25 cellular contexts compared by ENCODE assay signal in genomic region chr6:155414049-155414448, GRCh38. TPM values are rescaled to one million over a fixed set of nuclear protein-coding genes. Genes with fewer than 3 reads are reported as not detected.
DNase-seq lines count a peak whose midpoint lies in the region; ATAC-seq, FAIRE-seq and TF ChIP-seq lines count a peak whose summit lies in the region.
"Had no signal": no experiment of that assay in that cellular context is flagged by ENCODE, and none has a peak within 500 bp of the region (broad histone marks: within the 10 kb centered on the region; RNA-seq: fewer than 3 reads in every experiment).

No MANE protein-coding gene starts in this region.

- H3K27me3 Mint-ChIP-seq in stimulated activated naive B cell treated with anti-CD40 and anti-IgM and Interleukin-4, amounts not matched to agents 10 μg/mL and 1 μg/mL and 100 μg/mL, for 72 hours = no peaks in the 10 kb centered on the region
- H3K27me3 Mint-ChIP-seq: CD4-positive, alpha-beta T cell; CD8-positive, alpha-beta memory T cell had no signal

- no peak overlapping the region for H4K5ac ChIP-seq in H1 (ENCODE audit: insufficient read length, low read depth, low read length)

- peaks cover 22 to 31% of the 10 kb centered on the region in 2 donors for H3K4me1 Mint-ChIP-seq in stimulated activated naive B cell treated with anti-CD40 and anti-IgM and Interleukin-4, amounts not matched to agents 10 μg/mL and 1 μg/mL and 100 μg/mL, for 72 hours

- H3K4me2 ChIP-seq in HepG2 (ENCODE audit: low read depth, low read length) (peak overlapping the region; percentile 22; the same call in 1 of the 2 replicates), H1 (ENCODE audit: insufficient read depth in 1 of 2, low read depth in 2 of 2, low read length in 2 of 2) (no peak overlapping the region)
- H3K4me2 ChIP-seq: A549; BLaER1 treated with 17β-estradiol and CSF1 and Interleukin-3, amounts not matched to agents 10 nM and 100 nM had no signal

- H3K14ac ChIP-seq in H1 (ENCODE audit: insufficient read length) = no peak overlapping the region

- no peak for TF ChIP-seq POLR2A in HepG2 (IDR thresholded peaks at IDR 0.05; ENCODE audit: insufficient read depth in 1 of 2, low read depth in 2 of 2, low read length in 2 of 2)
- TF ChIP-seq POLR2A in right lobe of liver (IDR thresholded peaks at IDR 0.05) = no peak
- no peak for TF ChIP-seq POLR2A in H1 (IDR thresholded peaks at IDR 0.05; ENCODE audit: control extremely low read depth in 1 of 2, low read depth in 2 of 2, low read length in 2 of 2)

- in situ Hi-C loops in HepG2 (cut with HindIII; ENCODE audit: extremely low pct_ligation_motif_present, low pct_unique_long_range_greater_than_20kb) = no loop called here

- H4K91ac ChIP-seq in H1 (replicated peaks; ENCODE audit: insufficient read length, low read length) = no peak overlapping the region

- no peak for TF ChIP-seq RAD21 in HepG2 (CRISPR knock-in tag; IDR thresholded peaks at IDR 0.05)
- TF ChIP-seq RAD21 in H1 (IDR thresholded peaks at IDR 0.05 in 1 of 2, conservative IDR thresholded peaks at IDR 0.05 in 1 of 2; ENCODE audit: low read depth in 2 of 2, low read length in 2 of 2) = no peak

- DNase-seq in HepG2 (ENCODE audit: low spot score) (peak; percentile 64), right lobe of liver (no peak), H1 (ENCODE audit: low read depth in 1 of 2, low spot score in 2 of 2) (no peak)
- no peak for DNase-seq in stimulated activated naive B cell treated with anti-CD40 and anti-IgM and Interleukin-4, amounts not matched to agents 10 μg/mL and 1 μg/mL and 100 μg/mL, for 72 hours
- DNase-seq: 8988T; ACHN; AML-193; BE2C; Calu3; CD4-positive, alpha-beta T cell; CD8-positive, alpha-beta memory T cell; DMS53; DMS79 treated with DMSO at 0.1 percent for 48 hours; GF-D8; GOT3; H7; HCEC 1CT had no signal

- FAIRE-seq in HepG2 (lab: Jason Lieb, UNC) = no peak
- no peak for FAIRE-seq in H1 (lab: Jason Lieb, UNC)
- FAIRE-seq: A549, GM12891, GM19239 had no signal

- CTCF ChIA-PET in HepG2 (lab: Yijun Ruan, JAX; ENCODE audit: low intra/inter-chr PET ratio, low total read pairs) = no interaction called here
- CTCF ChIA-PET in H1 (lab: Charles Lee; ENCODE audit: partially characterized antibody) = no interaction called here

- no peak overlapping the region for H2BK12ac ChIP-seq in H1 (ENCODE audit: low read depth, low read length)

- TF ChIP-seq EP300 in HepG2 (IDR thresholded peaks at IDR 0.05; ENCODE audit: low read depth in 2 of 2, low read length in 2 of 2) (peak in 1 of 2 experiments; percentile 78; a peak in 2 of 4 replicates), HepG2 (CRISPR knock-in tag; IDR thresholded peaks at IDR 0.05; ENCODE audit: borderline replicate concordance) (peak; percentile 59), H1 (IDR thresholded peaks at IDR 0.05; ENCODE audit: borderline replicate concordance in 1 of 2, low read depth in 2 of 2, low read length in 2 of 2) (no peak)

- H3K56ac ChIP-seq in H1 (replicated peaks; ENCODE audit: insufficient read length, low read depth, low read length) = no peak overlapping the region

- no peaks in the 10 kb centered on the region for H4K20me1 ChIP-seq in HepG2 (ENCODE audit: insufficient read depth, low read length)
- no peaks in the 10 kb centered on the region for H4K20me1 ChIP-seq in H1 (replicated peaks in 1 of 2; ENCODE audit: control insufficient read depth in 1 of 2, insufficient read depth in 2 of 2, low read length in 2 of 2)
- H4K20me1 ChIP-seq: BLaER1 treated with 17β-estradiol and CSF1 and Interleukin-3, amounts not matched to agents 10 nM and 100 nM had no signal

- no TSS peak for BruUV-seq in HepG2 (replicated peaks; lab: Mats Ljungman, UMichigan)

- H3K79me1 ChIP-seq in H1 (ENCODE audit: low read depth, low read length) = no peaks in the 10 kb centered on the region

- H2AK5ac ChIP-seq in H1 (ENCODE audit: low read depth, low read length) = no peak overlapping the region

- H3K9ac ChIP-seq in HepG2 (ENCODE audit: insufficient read depth, low read depth, low read length) (0 out of 2 replicates have a peak overlapping the region, but pooled peaks have one; percentile 7), H1 (replicated peaks in 1 of 4; ENCODE audit: extremely low read depth in 1 of 4, low read depth in 3 of 4, low read length in 3 of 4) (no peak overlapping the region)
- H3K9ac ChIP-seq: BLaER1 treated with 17β-estradiol and CSF1 and Interleukin-3, amounts not matched to agents 10 nM and 100 nM had no signal

- peak overlapping the region; percentile 6 for H3K27ac Mint-ChIP-seq in stimulated activated naive B cell treated with anti-CD40 and anti-IgM and Interleukin-4, amounts not matched to agents 10 μg/mL and 1 μg/mL and 100 μg/mL, for 72 hours
- H3K27ac Mint-ChIP-seq: CD14-positive monocyte; CD4-positive, alpha-beta T cell; CD8-positive, alpha-beta memory T cell had no signal

- ATAC-seq in HepG2 = peak; percentile 60
- no peak for ATAC-seq in right lobe of liver
- no peak for ATAC-seq in stimulated activated naive B cell treated with anti-CD40 and anti-IgM and Interleukin-4, amounts not matched to agents 10 μg/mL and 1 μg/mL and 100 μg/mL, for 72 hours (replicated peaks)
- no peak for ATAC-seq in GM18502 (IDR thresholded peaks at IDR 0.05; ENCODE audit: poor library complexity, unreplicated experiment)
- ATAC-seq in HG02938 (IDR thresholded peaks at IDR 0.05; ENCODE audit: unreplicated experiment) = no peak
- ATAC-seq: A549 had no signal

- no peak overlapping the region for H2BK20ac ChIP-seq in H1 (ENCODE audit: low read length)

- H3K18ac ChIP-seq in H1 (ENCODE audit: extremely low read depth, low read length) = no peak overlapping the region

- H2BK15ac ChIP-seq in H1 (ENCODE audit: low read length) = no peak overlapping the region

- POLR2A ChIA-PET in HepG2 (lab: Yijun Ruan, JAX) = interaction anchor here (1.0 to 1.5 kb wide), 2 partner anchors 15 to 85 kb away, joined by 5 to 10 read pairs; no protein-coding TSS in a partner anchor
- POLR2A ChIA-PET in H1 (lab: Charles Lee; ENCODE audit: partially characterized antibody) = no interaction called here

- peak overlapping the region; percentile 44 for H2AFZ ChIP-seq in HepG2 (ENCODE audit: low read length)
- H2AFZ ChIP-seq in H1 (ENCODE audit: low read length) = 0 out of 2 replicates have a peak overlapping the region, but pooled peaks have one; percentile 58

- H3K27me3 ChIP-seq in HepG2 (ENCODE audit: control insufficient read depth in 1 of 2, insufficient read depth in 2 of 2, low read length in 2 of 2) (no peaks in the 10 kb centered on the region), right lobe of liver (no peaks in the 10 kb centered on the region), H1 (replicated peaks in 1 of 4; ENCODE audit: control insufficient read depth in 3 of 4, extremely low read depth in 1 of 4, insufficient read depth in 3 of 4, low read length in 3 of 4) (no peaks in the 10 kb centered on the region)
- H3K27me3 ChIP-seq: BE2C; BLaER1 treated with 17β-estradiol and CSF1 and Interleukin-3, amounts not matched to agents 10 nM and 100 nM had no signal

- no peak overlapping the region for H3K4ac ChIP-seq in H1 (replicated peaks; ENCODE audit: insufficient read length, low read depth, low read length)

- intact Hi-C loops in HepG2 (cut with micrococcal nuclease; ENCODE audit: unreplicated experiment) = no loop called here
- intact Hi-C loops in right lobe of liver (cut with DNase I) = no loop called here

- H3K4me3 ChIP-seq in HepG2 (replicated peaks in 1 of 3; ENCODE audit: insufficient read depth in 1 of 3, low read depth in 2 of 3, low read length in 3 of 3) (no peak overlapping the region), right lobe of liver (no peak overlapping the region), H1 (ENCODE audit: extremely low read depth in 1 of 4, insufficient read depth in 2 of 4, low read depth in 3 of 4, low read length in 4 of 4) (no peak overlapping the region)
- H3K4me3 ChIP-seq: A549; BLaER1 treated with 17β-estradiol and CSF1 and Interleukin-3, amounts not matched to agents 10 nM and 100 nM had no signal

- TF ChIP-seq CTCF in HepG2 (CRISPR knock-in tag; IDR thresholded peaks at IDR 0.05) (no peak), right lobe of liver (IDR thresholded peaks at IDR 0.05) (no peak), H1 (IDR thresholded peaks at IDR 0.05; ENCODE audit: control extremely low read depth in 1 of 3, insufficient read depth in 1 of 3, low read depth in 1 of 3, low read length in 3 of 3) (no peak)

- 70% methylated on average over 3 of the region's 3 CpGs for WGBS in HepG2 (ENCODE audit: low lambda C conversion rate)
- 53% methylated on average over 3 of the region's 3 CpGs for WGBS in right lobe of liver (ENCODE audit: insufficient coverage, low coverage, low lambda C conversion rate, missing lambda C conversion rate)
- WGBS in H1 (ENCODE audit: extremely low coverage in 1 of 2, insufficient coverage in 1 of 2, insufficient read length in 1 of 2, insufficient replicate concordance in 2 of 2, low coverage in 1 of 2, low lambda C conversion rate in 2 of 2, missing lambda C conversion rate in 1 of 2), 2 experiments = 95% methylated on average over 3 of the region's 3 CpGs; no CpG with 5 or more reads in 1 of the 2 experiments

- H2BK5ac ChIP-seq in H1 (ENCODE audit: low read depth, low read length) = no peak overlapping the region

- H3K27ac ChIP-seq in HepG2 (ENCODE audit: extremely low read length, insufficient read depth, low read length) = peak overlapping the region; percentile 62
- H3K27ac ChIP-seq in right lobe of liver = no peak overlapping the region
- H3K27ac ChIP-seq in H1 (ENCODE audit: low read depth, low read length) = no peak overlapping the region
- H3K27ac ChIP-seq: A549 had no signal

- H2BK120ac ChIP-seq in H1 (replicated peaks; ENCODE audit: low read depth, low read length) = no peak overlapping the region

- H3K36me3 ChIP-seq in HepG2 (replicated peaks in 1 of 2; ENCODE audit: control insufficient read depth in 1 of 2, insufficient read depth in 2 of 2, low read length in 2 of 2) = no peaks in the 10 kb centered on the region
- no peaks in the 10 kb centered on the region for H3K36me3 ChIP-seq in right lobe of liver
- H3K36me3 ChIP-seq in H1 (ENCODE audit: control insufficient read depth in 2 of 4, insufficient read depth in 4 of 4, low read length in 3 of 4) = no peaks in the 10 kb centered on the region
- H3K36me3 ChIP-seq: BE2C; BLaER1 treated with 17β-estradiol and CSF1 and Interleukin-3, amounts not matched to agents 10 nM and 100 nM had no signal

- H3K79me2 ChIP-seq in HepG2 (ENCODE audit: insufficient read depth, low read length) = no peaks in the 10 kb centered on the region
- H3K79me2 ChIP-seq in H1 (ENCODE audit: control insufficient read depth in 1 of 2, insufficient read depth in 2 of 2, low read length in 2 of 2) = no peaks in the 10 kb centered on the region

- no peak overlapping the region for H3K23ac ChIP-seq in H1 (ENCODE audit: insufficient read length)

- H3K9me3 ChIP-seq in HepG2 (ENCODE audit: low read length) = no peaks in the 10 kb centered on the region
- no peaks in the 10 kb centered on the region for H3K9me3 ChIP-seq in right lobe of liver
- no peaks in the 10 kb centered on the region for H3K9me3 ChIP-seq in H1 (ENCODE audit: insufficient read depth in 2 of 2, low read depth in 1 of 2, low read length in 1 of 2)
- H3K9me3 ChIP-seq: A549; BE2C; BLaER1 treated with 17β-estradiol and CSF1 and Interleukin-3, amounts not matched to agents 10 nM and 100 nM had no signal

- no peaks in the 10 kb centered on the region for H3K36me3 Mint-ChIP-seq in stimulated activated naive B cell treated with anti-CD40 and anti-IgM and Interleukin-4, amounts not matched to agents 10 μg/mL and 1 μg/mL and 100 μg/mL, for 72 hours
- H3K36me3 Mint-ChIP-seq: CD14-positive monocyte had no signal

- no peaks in the 10 kb centered on the region; the same call in 1 of the 2 replicates for H3K23me2 ChIP-seq in H1 (ENCODE audit: low read depth, low read length)

- no peak overlapping the region for H4K8ac ChIP-seq in H1 (ENCODE audit: extremely low read depth, insufficient read depth, low read length)

- H3K4me3 Mint-ChIP-seq in stimulated activated naive B cell treated with anti-CD40 and anti-IgM and Interleukin-4, amounts not matched to agents 10 μg/mL and 1 μg/mL and 100 μg/mL, for 72 hours = no peak overlapping the region
- H3K4me3 Mint-ChIP-seq: CD14-positive monocyte; CD4-positive, alpha-beta T cell; CD8-positive, alpha-beta memory T cell had no signal

- no peaks in the 10 kb centered on the region for H3K9me3 Mint-ChIP-seq in stimulated activated naive B cell treated with anti-CD40 and anti-IgM and Interleukin-4, amounts not matched to agents 10 μg/mL and 1 μg/mL and 100 μg/mL, for 72 hours
- H3K9me3 Mint-ChIP-seq: CD14-positive monocyte; CD4-positive, alpha-beta T cell; CD8-positive, alpha-beta memory T cell had no signal

- H3K4me1 ChIP-seq in HepG2 (ENCODE audit: insufficient read depth, low read length) (peaks cover 60% of the 10 kb centered on the region), right lobe of liver (no peaks in the 10 kb centered on the region), H1 (replicated peaks in 1 of 4; ENCODE audit: control insufficient read depth in 3 of 4, insufficient read depth in 4 of 4, low read length in 3 of 4) (peaks cover 2 to 3% (median 2%) of the 10 kb centered on the region in 4 experiments; a peak in 5 of 7 replicates)
- H3K4me1 ChIP-seq: A549 had no signal

RNA-seq across cellular contexts. Expression of gene NOX3, which starts 41.6 kb away (rescaled TPM):
- total RNA-seq in HepG2 (2016; rRNA removed; fragmentation: Illumina TruSeq; extraction: Trizol) (0.18 and 0.24 TPM in 2 replicates), right lobe of liver (not detected)
- not detected in 2 replicates for total RNA-seq in HepG2 (2016; cell fraction: cytosol; rRNA removed; fragmentation: Illumina TruSeq; extraction: Trizol; ENCODE audit: low read depth)
- total RNA-seq in HepG2 (2016; cell fraction: insoluble cytoplasmic fraction; rRNA removed; fragmentation: Illumina TruSeq; extraction: Trizol) = 0.15 and 0.17 TPM in 2 replicates
- 0.19 TPM in 1 of 2 replicates, not detected in the other for total RNA-seq in HepG2 (2016; cell fraction: membrane; rRNA removed; fragmentation: Illumina TruSeq; extraction: Trizol)
- total RNA-seq in HepG2 (2016; cell fraction: nucleus; rRNA removed; fragmentation: Illumina TruSeq; extraction: Trizol) = 0.28 and 0.31 TPM in 2 replicates
- polyA plus RNA-seq in HepG2 (2011; rRNA removed) (0.09 and 0.12 TPM in 2 replicates), H1 (2011; rRNA removed) (not detected in 2 replicates)
- polyA plus RNA-seq in HepG2 (2011; cell fraction: cytosol; rRNA removed) = 0.05 TPM in 2 replicates
- not detected in 2 replicates for polyA plus RNA-seq in HepG2 (2011; cell fraction: nucleus; rRNA removed)
- polyA plus RNA-seq in HepG2 (2012) = 0.16 TPM in 1 of 2 replicates, not detected in the other
- polyA plus RNA-seq in HepG2 (2016; cell fraction: cytosol; fragmentation: Illumina TruSeq; extraction: Trizol; ENCODE audit: low read depth) = 0.05 TPM in 1 of 2 replicates, not detected in the other
- 0.11 TPM in 2 replicates for polyA plus RNA-seq in HepG2 (2016; cell fraction: insoluble cytoplasmic fraction; fragmentation: Illumina TruSeq; extraction: Trizol; ENCODE audit: low read depth)
- 0.15 TPM in 1 of 2 replicates, not detected in the other for polyA plus RNA-seq in HepG2 (2016; cell fraction: membrane; fragmentation: Illumina TruSeq; extraction: Trizol; ENCODE audit: low read depth)
- polyA plus RNA-seq in HepG2 (2016; cell fraction: nucleus; fragmentation: Illumina TruSeq; extraction: Trizol; ENCODE audit: insufficient read depth, low read depth) = 0.44 TPM in 1 of 2 replicates, not detected in the other
- not detected in 2 replicates for polyA minus RNA-seq in HepG2 (2011; rRNA and poly(A)+ RNA removed; ENCODE audit: low replicate concordance)
- not detected in 2 replicates for polyA minus RNA-seq in HepG2 (2011; cell fraction: cytosol; rRNA and poly(A)+ RNA removed)
- polyA minus RNA-seq in HepG2 (2011; cell fraction: nucleus; rRNA and poly(A)+ RNA removed) = 0.13 and 0.25 TPM in 2 replicates
- not detected in 2 replicates for total RNA-seq in H1 (2021; fragmentation: NEBNext Ultra II Directional; extraction: Animal tissue kit (Norgen Biotek cat#: 25700))
- polyA plus RNA-seq in H1 (2011; cell fraction: cytosol; rRNA removed) = not detected
- polyA plus RNA-seq in H1 (2011; cell fraction: nucleus; rRNA removed) = not detected
- not detected in 4 replicates for polyA plus RNA-seq in H1 (2012, experiment 1 of 2)
- polyA plus RNA-seq in H1 (2012, experiment 2 of 2) = not detected
- 0.02 TPM for polyA plus RNA-seq in H1 (2013, experiment 1 of 2)
- polyA plus RNA-seq in H1 (2013, experiment 2 of 2) = 0.04 TPM
- polyA minus RNA-seq in H1 (2011; rRNA and poly(A)+ RNA removed) = not detected in 2 replicates
- polyA minus RNA-seq in H1 (2011; cell fraction: cytosol; rRNA and poly(A)+ RNA removed) = not detected
- polyA minus RNA-seq in H1 (2011; cell fraction: nucleus; rRNA and poly(A)+ RNA removed) = not detected
- total RNA-seq: Calu3; CD4-positive, alpha-beta T cell; CD8-positive, alpha-beta memory T cell; Daoy; H7 had no signal
- polyA plus RNA-seq: A549; CD14-positive monocyte; CD8-positive, alpha-beta memory T cell had no signal

Comparison
In these comparisons a context has a peak if more than half of its experiments do, and no peak if none do; other contexts are left out.
1. Of the 41 proteins assayed by ChIP-seq in both HepG2 and H1: peak only in HepG2: ASH2L, EP300, HDAC2, KDM1A, MAX and YY1; only in H1: none; in both: none; in neither: 35.